In the genomic region with DNA sequence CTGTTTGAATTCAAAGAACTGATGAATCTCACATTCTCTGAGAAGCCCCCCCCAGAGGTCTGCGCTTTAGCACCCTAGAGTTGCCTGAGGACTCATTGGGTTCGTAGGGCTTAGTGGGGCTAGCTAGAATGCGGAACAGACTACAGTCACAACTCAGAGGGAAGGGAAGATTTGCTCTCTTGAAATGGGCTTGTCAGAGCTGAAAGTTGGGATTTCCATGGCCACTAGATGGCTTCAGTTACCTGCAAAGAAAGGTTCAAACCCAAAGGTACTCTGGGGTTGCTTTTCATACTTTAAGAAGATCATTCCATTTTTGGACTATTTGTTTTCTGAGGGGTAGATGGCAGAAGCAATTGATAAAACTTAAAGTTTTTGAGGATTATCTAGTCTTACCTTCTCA, we compare ENCODE assay signal across 9 cellular contexts.
A peak's percentile ranks its signal among the peaks of the same experiment; 100 is the strongest.
DNase-seq lines count a peak whose midpoint lies in the region; ATAC-seq and TF ChIP-seq lines count a peak whose summit lies in the region.
"Had no signal": no experiment of that assay in that cellular context is flagged by ENCODE, and none has a peak within 500 bp of the region (broad histone marks: within the 10 kb centered on the region; RNA-seq: fewer than 3 reads in every experiment).

No MANE protein-coding gene starts in this region.

- H3K36me3 ChIP-seq in transverse colon = no peaks in the 10 kb centered on the region

- TF ChIP-seq EP300 in transverse colon (IDR thresholded peaks at IDR 0.05; ENCODE audit: low read depth) = no peak

- ATAC-seq in T-helper 17 cell = no peak
- ATAC-seq in GM21390 (IDR thresholded peaks at IDR 0.05; ENCODE audit: unreplicated experiment) = no peak

- no peaks in the 10 kb centered on the region for H3K4me1 ChIP-seq in transverse colon

- peaks cover 4% of the 10 kb centered on the region for H3K36me3 Mint-ChIP-seq in T-helper 17 cell (ENCODE audit: low read depth)

- no peak for TF ChIP-seq POLR2A in transverse colon (IDR thresholded peaks at IDR 0.05)

- DNase-seq in D341Med (ENCODE audit: low spot score) (peak; percentile 33), HT-29 (ENCODE audit: low spot score) (peak; percentile 50), RPMI7951 (ENCODE audit: low read depth) (peak; percentile 24), iPS-NIHi11 (ENCODE audit: low spot score) (peak; percentile 22), T-helper 17 cell (no peak), transverse colon (no peak)
- no peak for DNase-seq in activated CD4-positive, alpha-beta T cell treated with anti-CD3 and anti-CD28 coated beads, Interleukin-2, amount 50 U/mL, for 48 hours
- DNase-seq: activated CD4-positive, CD25-positive, alpha-beta regulatory T cell treated with anti-CD3 and anti-CD28 coated beads, Interleukin-2, amount 50 U/mL, for 72 hours had no signal

- TF ChIP-seq CTCF in transverse colon (IDR thresholded peaks at IDR 0.05) = peak in 2 of 5 experiments; percentile 13 to 19

- no peak overlapping the region for H3K4me3 ChIP-seq in transverse colon

- H3K27ac ChIP-seq in transverse colon = no peak overlapping the region

- H3K27me3 Mint-ChIP-seq in T-helper 17 cell = no peaks in the 10 kb centered on the region

- H3K27me3 ChIP-seq in transverse colon = no peaks in the 10 kb centered on the region

- in situ Hi-C loops in transverse colon (cut with MboI; ENCODE audit: low pct_ligation_motif_present in 1 of 4, low pct_unique_long_range_greater_than_20kb in 1 of 4, low sequenced_read_pairs in 3 of 4) = no loop called here

- intact Hi-C loops in transverse colon (cut with DNase I; ENCODE audit: low total_unique reads) = no loop called here

- no peaks in the 10 kb centered on the region for H3K4me1 Mint-ChIP-seq in T-helper 17 cell

- no peaks in the 10 kb centered on the region for H3K9me3 ChIP-seq in T-helper 17 cell (ENCODE audit: control insufficient read depth, low read length, poor library complexity, severe bottlenecking)
- H3K9me3 ChIP-seq in transverse colon = no peaks in the 10 kb centered on the region

- 80 to 83% methylated on average over 2 to 3 of the region's 3 CpGs for WGBS in transverse colon (ENCODE audit: low coverage in 1 of 2), 2 donors

- H3K27ac Mint-ChIP-seq in T-helper 17 cell = no peak overlapping the region

- H3K4me3 Mint-ChIP-seq in T-helper 17 cell = no peak overlapping the region

Comparison
In these comparisons a context has a peak if more than half of its experiments do, and no peak if none do; other contexts are left out.
1. DNase-seq: peak in D341Med (single experiment), HT-29 (single experiment), RPMI7951 (single experiment) and iPS-NIHi11 (single experiment); none in T-helper 17 cell (0 of 3), transverse colon (single experiment) and activated CD4-positive, alpha-beta T cell treated with anti-CD3 and anti-CD28 coated beads, Interleukin-2, amount 50 U/mL, for 48 hours (0 of 2).